In genomic region chr12:49763006-49763591, GRCh38 we compare ENCODE assay signal across 8 cellular contexts. TPM values are rescaled to one million over a fixed set of nuclear protein-coding genes. Genes with fewer than 3 reads are reported as not detected.
DNase-seq lines count a peak whose midpoint lies in the region; ATAC-seq, FAIRE-seq and TF ChIP-seq lines count a peak whose summit lies in the region.

No MANE protein-coding gene starts in this region.

- H3K4me2 ChIP-seq in A549: no peak overlapping the region

- TF ChIP-seq CTCF in A549 (IDR thresholded peaks at IDR 0.05) (peak; percentile 82), GM13976 (IDR thresholded peaks at IDR 0.05; ENCODE audit: borderline replicate concordance, control extremely low read depth, extremely low read depth, insufficient read depth, missing control alignments) (peak; percentile 50), Panc1 (IDR thresholded peaks at IDR 0.05) (peak; percentile 90), fibroblast of villous mesenchyme (IDR thresholded peaks at IDR 0.05; ENCODE audit: insufficient read depth, low read depth, low read length) (peak; percentile 79), ovary (IDR thresholded peaks at IDR 0.05) (peak in 2 of 3 donors; percentile 12 to 35), thyroid gland (IDR thresholded peaks at IDR 0.05) (peak in 5 of 6 experiments; percentile 31 to 65 (median 41))

- peak; percentile 67 to 81 for DNase-seq in A549 (ENCODE audit: low read depth in 1 of 2, low spot score in 1 of 2)
- peak; percentile 77 for DNase-seq in GM13976 (ENCODE audit: low spot score)
- no peak for DNase-seq in Panc1 (ENCODE audit: low read depth, low spot score)
- DNase-seq in activated T-helper 1 cell treated with anti-CD3 and anti-CD28 coated beads, Interleukin-2, amount 50 U/mL, for 16 hours (ENCODE audit: low read depth in 1 of 2, low spot score in 1 of 2): peak; percentile 63 to 66
- DNase-seq in fibroblast of villous mesenchyme (ENCODE audit: low read depth): peak; percentile 41
- DNase-seq in ovary: peak; percentile 39 to 75 (median 65)
- peak; percentile 65 to 70 for DNase-seq in thyroid gland

- H3K27me3 ChIP-seq in Panc1 (ENCODE audit: control insufficient read depth, insufficient read depth, low read length): no peaks in the 10 kb centered on the region
- H3K27me3 ChIP-seq in ovary: no peaks in the 10 kb centered on the region
- H3K27me3 ChIP-seq in thyroid gland: no peaks in the 10 kb centered on the region

- no peaks in the 10 kb centered on the region for H3K9me3 ChIP-seq in A549
- no peaks in the 10 kb centered on the region for H3K9me3 ChIP-seq in Panc1 (ENCODE audit: control insufficient read depth, insufficient read depth, low read depth, low read length)
- H3K9me3 ChIP-seq in ovary: no peaks in the 10 kb centered on the region
- H3K9me3 ChIP-seq in thyroid gland: no peaks in the 10 kb centered on the region

- H3K4me1 ChIP-seq in A549: no peaks in the 10 kb centered on the region
- H3K4me1 ChIP-seq in Panc1 (ENCODE audit: control insufficient read depth, insufficient read depth, low read length): no peaks in the 10 kb centered on the region
- no peaks in the 10 kb centered on the region for H3K4me1 ChIP-seq in ovary (ENCODE audit: insufficient read depth)
- H3K4me1 ChIP-seq in thyroid gland: no peaks in the 10 kb centered on the region

- TF ChIP-seq POLR2A in A549 (IDR thresholded peaks at IDR 0.05; ENCODE audit: low read length) (no peak), ovary (IDR thresholded peaks at IDR 0.05) (no peak), thyroid gland (IDR thresholded peaks at IDR 0.05) (no peak)

- ATAC-seq in A549 (peak; percentile 83 to 84), Panc1 (peak; percentile 58; the same call in 1 of the 2 replicates), HG03095 (IDR thresholded peaks at IDR 0.05; ENCODE audit: unreplicated experiment) (no peak)

- no peak for FAIRE-seq in A549 (lab: Jason Lieb, UNC)

- TF ChIP-seq EP300 in A549 (IDR thresholded peaks at IDR 0.05) (no peak), ovary (IDR thresholded peaks at IDR 0.05) (no peak)

- in situ Hi-C loops in GM13976 (cut with MboI; ENCODE audit: low sequenced_read_pairs, unreplicated experiment): no loop called here
- in situ Hi-C loops in Panc1 (cut with HindIII; ENCODE audit: low pct_unique_long_range_greater_than_20kb, low sequenced_read_pairs): no loop called here

- TF ChIP-seq RAD21 in A549 (conservative IDR thresholded peaks at IDR 0.05 in 1 of 2, IDR thresholded peaks at IDR 0.05 in 1 of 2): peak in 1 of 2 experiments; percentile 9; a peak in 1 of 5 replicates

- WGBS in A549 (ENCODE audit: missing lambda C conversion rate): 28% methylated on average over 8 of the region's 8 CpGs
- 28 to 33% (median 28%) methylated on average over 8 of the region's 8 CpGs for WGBS in ovary, 3 donors
- WGBS in thyroid gland, 2 donors: 28 to 34% methylated on average over 8 of the region's 8 CpGs

- BruUV-seq in Panc1 (replicated peaks; lab: Mats Ljungman, UMichigan): no TSS peak

- H3K27ac ChIP-seq in A549 (no peak overlapping the region), Panc1 (ENCODE audit: low read length) (no peak overlapping the region), ovary (no peak overlapping the region), thyroid gland (peak overlapping the region in 1 of 3 donors; percentile 4)

- POLR2A ChIA-PET in A549 (lab: Yijun Ruan, JAX): no interaction called here
- POLR2A ChIA-PET in Panc1 (lab: Charles Lee): no interaction called here

- H3K4me3 ChIP-seq in A549 (no peak overlapping the region), Panc1 (ENCODE audit: low read depth in 2 of 2, low read length in 2 of 2) (no peak overlapping the region), fibroblast of villous mesenchyme (ENCODE audit: low read depth, low read length) (no peak overlapping the region), ovary (no peak overlapping the region), thyroid gland (replicated peaks in 1 of 3) (no peak overlapping the region)

- CTCF ChIA-PET in A549 (lab: Yijun Ruan, JAX) (interaction anchor here (0.8 to 4.1 kb wide), 18 partner anchors 9 to 204 kb away, joined by 3 to 27 read pairs (median 4); partner anchors contain the start of gene TMBIM6), Panc1 (lab: Charles Lee) (interaction anchor here (1.1 kb wide), 2 partner anchors 14 to 251 kb away, joined by 3 to 5 read pairs; no protein-coding TSS in a partner anchor)

- peaks cover 33% of the 10 kb centered on the region for H3K36me3 ChIP-seq in Panc1 (ENCODE audit: control insufficient read depth, insufficient read depth, low read length)
- H3K36me3 ChIP-seq in ovary: no peaks in the 10 kb centered on the region
- H3K36me3 ChIP-seq in thyroid gland: peaks cover 66 to 69% of the 10 kb centered on the region in 2 donors

- intact Hi-C loops in Panc1 (cut with micrococcal nuclease; ENCODE audit: unreplicated experiment): no loop called here
- intact Hi-C loops in ovary (cut with DNase I): no loop called here
- intact Hi-C loops in thyroid gland (cut with DNase I): no loop called here

TF ChIP-seq in A549, 52 proteins besides CTCF, POLR2A, EP300 and RAD21:
- peak; percentile 21; the same call in 1 of the 3 replicates for TF ChIP-seq SMC3 (IDR thresholded peaks at IDR 0.05)
- TF ChIP-seq EHF (CRISPR knock-in tag; IDR thresholded peaks at IDR 0.05): no peak
- no peak for TF ChIP-seq FOXS1 (CRISPR knock-in tag; IDR thresholded peaks at IDR 0.05)

RNA-seq across cellular contexts. Expression of gene TMBIM6, which starts 21.7 kb away (rescaled TPM):
- polyA plus RNA-seq in A549 (2011; rRNA removed) (1,088 and 1,255 TPM in 2 replicates), A549 (2017; fragmentation: RNase III; extraction: RNeasy Plus Mini Kit Qiagen cat#74134 plus additional on column Dnase treatment) (302 to 341 TPM (median 331 TPM) in 3 replicates), ovary (100 to 1,000 TPM; 254 to 677 TPM)
- polyA plus RNA-seq in A549 (2012; cell fraction: cytosol; rRNA removed): 277 and 358 TPM in 2 replicates
- polyA plus RNA-seq in A549 (2012; cell fraction: nucleus; rRNA removed): 227 and 596 TPM in 2 replicates
- polyA minus RNA-seq in A549 (2011; rRNA and poly(A)+ RNA removed): 371 and 381 TPM in 2 replicates
- total RNA-seq in Panc1 (2021; ENCODE audit: unreplicated experiment) (525 TPM), fibroblast of villous mesenchyme (377 and 506 TPM in 2 replicates), ovary (100 to 1,000 TPM; 203 to 430 (median 335) TPM), thyroid gland (1,000 to 10,000 TPM in 1 of 4 donors, 100 to 1,000 TPM in 3; 745 to 1,019 (median 804) TPM)
- polyA plus RNA-seq in Panc1 (2012; ENCODE audit: insufficient read length): 275 TPM

RNA-seq across cellular contexts. Expression of gene FMNL3, which starts 55.9 kb away (rescaled TPM):
- 1.7 TPM in 2 replicates for polyA plus RNA-seq in A549 (2011; rRNA removed)
- polyA plus RNA-seq in A549 (2012; cell fraction: cytosol; rRNA removed): 1.3 and 1.9 TPM in 2 replicates
- polyA plus RNA-seq in A549 (2012; cell fraction: nucleus; rRNA removed): 2.6 and 3.3 TPM in 2 replicates
- 1.5 to 1.7 TPM (median 1.7 TPM) in 3 replicates for polyA plus RNA-seq in A549 (2017; fragmentation: RNase III; extraction: RNeasy Plus Mini Kit Qiagen cat#74134 plus additional on column Dnase treatment)
- 5.5 and 5.9 TPM in 2 replicates for polyA minus RNA-seq in A549 (2011; rRNA and poly(A)+ RNA removed)
- 25.7 TPM for total RNA-seq in Panc1 (2021; ENCODE audit: unreplicated experiment)
- 14.2 TPM for polyA plus RNA-seq in Panc1 (2012; ENCODE audit: insufficient read length)
- 22.5 and 28.7 TPM in 2 replicates for total RNA-seq in fibroblast of villous mesenchyme
- 10 to 100 TPM; 15.7 to 58.1 (median 40.0) TPM for total RNA-seq in ovary
- 10 to 100 TPM; 21.4 to 26.3 TPM for polyA plus RNA-seq in ovary
- total RNA-seq in thyroid gland: 10 to 100 TPM; 30.9 to 41.8 (median 35.1) TPM

Comparison
In these comparisons a context has a peak if more than half of its experiments do, and no peak if none do; other contexts are left out.
1. CTCF ChIP-seq: peak in every context shown above with its lines; median percentile 90 in Panc1; 82 in A549; 79 in fibroblast of villous mesenchyme; 50 in GM13976; 41 in thyroid gland; 24 in ovary.